ENCODE assay signal across 10 cellular contexts in genomic region chr4:177339794-177340374, GRCh38. TPM values are rescaled to one million over a fixed set of nuclear protein-coding genes. Genes with fewer than 3 reads are reported as not detected.
DNase-seq lines count a peak whose midpoint lies in the region; ATAC-seq and TF ChIP-seq lines count a peak whose summit lies in the region.
"Had no signal": no experiment of that assay in that cellular context is flagged by ENCODE, and none has a peak within 500 bp of the region (broad histone marks: within the 10 kb centered on the region; RNA-seq: fewer than 3 reads in every experiment).

No MANE protein-coding gene starts in this region.

- TF ChIP-seq CTCF in esophagus squamous epithelium (IDR thresholded peaks at IDR 0.05) (peak; percentile 36 to 80 (median 62)), ovary (IDR thresholded peaks at IDR 0.05) (peak in 2 of 3 donors; percentile 21 to 43)

- H3K27me3 ChIP-seq in esophagus squamous epithelium = no peaks in the 10 kb centered on the region
- H3K27me3 ChIP-seq in ovary = no peaks in the 10 kb centered on the region
- H3K27me3 ChIP-seq: BLaER1 treated with 17β-estradiol and CSF1 and Interleukin-3, amounts not matched to agents 10 nM and 100 nM had no signal

- no peak overlapping the region for H3K4me3 ChIP-seq in esophagus squamous epithelium
- H3K4me3 ChIP-seq in ovary = no peak overlapping the region
- H3K4me3 ChIP-seq: BLaER1 treated with 17β-estradiol and CSF1 and Interleukin-3, amounts not matched to agents 10 nM and 100 nM had no signal

- intact Hi-C loops in esophagus squamous epithelium (cut with DNase I) (no loop called here), ovary (cut with DNase I) (no loop called here)

- WGBS in esophagus squamous epithelium, 2 donors = 17% methylated on average over 2 of the region's 2 CpGs
- WGBS in ovary, 3 donors = 4 to 12% (median 6%) methylated on average over 2 of the region's 2 CpGs

- DNase-seq in NCI-H1092 treated with DMSO at 0.1 percent for 48 hours (lab: John Stamatoyannopoulos, UW) = peak; percentile 30
- DNase-seq in NCI-H1092 (lab: John Stamatoyannopoulos, UW) = no peak
- DNase-seq in esophagus squamous epithelium (lab: John Stamatoyannopoulos, UW) = no peak
- no peak for DNase-seq in ovary
- no peak for DNase-seq in caudate nucleus (lab: John Stamatoyannopoulos, UW)

- H3K27ac ChIP-seq in esophagus squamous epithelium (no peak overlapping the region), ovary (no peak overlapping the region), caudate nucleus (ENCODE audit: low read depth, low read length) (no peak overlapping the region)
- H3K27ac ChIP-seq: BLaER1 treated with 17β-estradiol and CSF1 and Interleukin-3, amounts not matched to agents 10 nM and 100 nM had no signal

- no peak for TF ChIP-seq EP300 in ovary (IDR thresholded peaks at IDR 0.05)

- no peaks in the 10 kb centered on the region for H3K9me3 ChIP-seq in esophagus squamous epithelium
- no peaks in the 10 kb centered on the region for H3K9me3 ChIP-seq in ovary
- H3K9me3 ChIP-seq: BLaER1 treated with 17β-estradiol and CSF1 and Interleukin-3, amounts not matched to agents 10 nM and 100 nM had no signal

- H3K4me1 ChIP-seq in esophagus squamous epithelium = peaks cover 0 to 7% (median 0%) of the 10 kb centered on the region in 3 donors
- no peaks in the 10 kb centered on the region for H3K4me1 ChIP-seq in ovary (ENCODE audit: insufficient read depth)
- H3K4me1 ChIP-seq: BLaER1 treated with 17β-estradiol and CSF1 and Interleukin-3, amounts not matched to agents 10 nM and 100 nM had no signal

- TF ChIP-seq POLR2A in esophagus squamous epithelium (IDR thresholded peaks at IDR 0.05) (no peak), ovary (IDR thresholded peaks at IDR 0.05) (no peak)

- no peaks in the 10 kb centered on the region for H3K36me3 ChIP-seq in esophagus squamous epithelium
- no peaks in the 10 kb centered on the region for H3K36me3 ChIP-seq in ovary

- ATAC-seq in GM19468 (IDR thresholded peaks at IDR 0.05; ENCODE audit: extremely low read depth, unreplicated experiment) (peak; percentile 87), HG03457 (IDR thresholded peaks at IDR 0.05; ENCODE audit: unreplicated experiment) (peak; percentile 96), SK-N-SH treated with all-trans-retinoic acid at 6 μM for 48 hours (peak; percentile 92)

TF ChIP-seq in SK-N-SH treated with all-trans-retinoic acid at 6 μM for 48 hours, 23 proteins besides CTCF, POLR2A, EP300 and RAD21:
- TF ChIP-seq ZNF565 (CRISPR knock-in tag; conservative IDR thresholded peaks at IDR 0.05; ENCODE audit: low read depth) (no peak), RARB (CRISPR knock-in tag; IDR thresholded peaks at IDR 0.05) (no peak), ZFP3 (CRISPR knock-in tag; IDR thresholded peaks at IDR 0.05) (no peak), ISL1 (CRISPR knock-in tag; IDR thresholded peaks at IDR 0.05) (no peak), GLIS3 (CRISPR knock-in tag; IDR thresholded peaks at IDR 0.05) (no peak), TOX (CRISPR knock-in tag; IDR thresholded peaks at IDR 0.05; ENCODE audit: borderline replicate concordance) (no peak), CSDC2 (CRISPR knock-in tag; IDR thresholded peaks at IDR 0.05) (no peak), CREB5 (CRISPR knock-in tag; IDR thresholded peaks at IDR 0.05; ENCODE audit: low read depth) (no peak), ESRRG (CRISPR knock-in tag; IDR thresholded peaks at IDR 0.05) (no peak), ZNF8 (CRISPR knock-in tag; IDR thresholded peaks at IDR 0.05) (no peak)
- TF ChIP-seq, protein P1, sequence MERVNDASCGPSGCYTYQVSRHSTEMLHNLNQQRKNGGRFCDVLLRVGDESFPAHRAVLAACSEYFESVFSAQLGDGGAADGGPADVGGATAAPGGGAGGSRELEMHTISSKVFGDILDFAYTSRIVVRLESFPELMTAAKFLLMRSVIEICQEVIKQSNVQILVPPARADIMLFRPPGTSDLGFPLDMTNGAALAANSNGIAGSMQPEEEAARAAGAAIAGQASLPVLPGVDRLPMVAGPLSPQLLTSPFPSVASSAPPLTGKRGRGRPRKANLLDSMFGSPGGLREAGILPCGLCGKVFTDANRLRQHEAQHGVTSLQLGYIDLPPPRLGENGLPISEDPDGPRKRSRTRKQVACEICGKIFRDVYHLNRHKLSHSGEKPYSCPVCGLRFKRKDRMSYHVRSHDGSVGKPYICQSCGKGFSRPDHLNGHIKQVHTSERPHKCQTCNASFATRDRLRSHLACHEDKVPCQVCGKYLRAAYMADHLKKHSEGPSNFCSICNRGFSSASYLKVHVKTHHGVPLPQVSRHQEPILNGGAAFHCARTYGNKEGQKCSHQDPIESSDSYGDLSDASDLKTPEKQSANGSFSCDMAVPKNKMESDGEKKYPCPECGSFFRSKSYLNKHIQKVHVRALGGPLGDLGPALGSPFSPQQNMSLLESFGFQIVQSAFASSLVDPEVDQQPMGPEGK (CRISPR knock-in tag; IDR thresholded peaks at IDR 0.05; ENCODE audit: borderline replicate concordance) = no peak

RNA-seq across cellular contexts. Expression of gene NEIL3, which starts 30.2 kb away (rescaled TPM):
- total RNA-seq in esophagus squamous epithelium (1 to 10 TPM; 2.1 to 8.3 (median 3.4) TPM), ovary (under 1 TPM in 4 of 7 donors, not detected in 3; 0.12 to 0.27 (median 0.24) TPM)
- polyA plus RNA-seq in ovary = under 1 TPM; 0.10 to 0.52 TPM
- polyA plus RNA-seq: urinary bladder had no signal
